Comparison of ENCODE assay signal across 1 cellular context in genomic region chr12:50326636-50327284, GRCh38.
TF ChIP-seq lines count a peak whose summit lies in the region.

No MANE protein-coding gene starts in this region.

TF ChIP-seq in HEK293, 187 proteins besides CTCF, POLR2A, EP300 and RAD21:
- TF ChIP-seq PRDM10 (tag by site-specific recombination; IDR thresholded peaks at IDR 0.05): peak; percentile 86
- peak; percentile 83 for TF ChIP-seq FEZF1 (tag by site-specific recombination; IDR thresholded peaks at IDR 0.05)
- TF ChIP-seq ZNF830 (tag by site-specific recombination; IDR thresholded peaks at IDR 0.05; ENCODE audit: low read depth): no peak
